1 cellular context compared by ENCODE assay signal in the genomic region with DNA sequence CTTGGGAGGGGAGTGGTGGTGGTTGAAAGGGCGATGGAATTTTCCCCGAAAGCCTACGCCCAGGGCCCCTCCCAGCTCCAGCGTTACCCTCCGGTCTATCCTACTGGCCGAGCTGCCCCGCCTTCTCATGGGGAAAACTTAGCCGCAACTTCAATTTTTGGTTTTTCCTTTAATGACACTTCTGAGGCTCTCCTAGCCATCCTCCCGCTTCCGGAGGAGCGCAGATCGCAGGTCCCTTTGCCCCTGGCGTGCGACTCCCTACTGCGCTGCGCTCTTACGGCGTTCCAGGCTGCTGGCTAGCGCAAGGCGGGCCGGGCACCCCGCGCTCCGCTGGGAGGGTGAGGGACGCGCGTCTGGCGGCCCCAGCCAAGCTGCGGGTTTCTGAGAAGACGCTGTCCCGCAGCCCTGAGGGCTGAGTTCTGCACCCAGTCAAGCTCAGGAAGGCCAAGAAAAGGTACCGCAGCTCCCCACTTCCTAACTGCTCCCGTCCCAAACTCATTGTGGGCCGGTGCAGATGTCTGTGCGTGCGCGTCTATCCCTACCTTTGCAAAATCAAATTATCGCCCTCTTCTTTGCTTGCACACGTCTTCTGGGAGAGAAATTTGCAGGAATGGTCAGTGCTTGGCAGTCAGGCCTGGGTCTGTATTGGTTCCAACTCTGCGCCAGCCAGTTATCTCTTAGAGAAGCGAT.
TF ChIP-seq lines count a peak whose summit lies in the region.

No MANE protein-coding gene starts in this region.

TF ChIP-seq in HEK293, 187 proteins besides CTCF, POLR2A, EP300 and RAD21 (continued from another document and continues in another):
- TF ChIP-seq, protein P1, sequence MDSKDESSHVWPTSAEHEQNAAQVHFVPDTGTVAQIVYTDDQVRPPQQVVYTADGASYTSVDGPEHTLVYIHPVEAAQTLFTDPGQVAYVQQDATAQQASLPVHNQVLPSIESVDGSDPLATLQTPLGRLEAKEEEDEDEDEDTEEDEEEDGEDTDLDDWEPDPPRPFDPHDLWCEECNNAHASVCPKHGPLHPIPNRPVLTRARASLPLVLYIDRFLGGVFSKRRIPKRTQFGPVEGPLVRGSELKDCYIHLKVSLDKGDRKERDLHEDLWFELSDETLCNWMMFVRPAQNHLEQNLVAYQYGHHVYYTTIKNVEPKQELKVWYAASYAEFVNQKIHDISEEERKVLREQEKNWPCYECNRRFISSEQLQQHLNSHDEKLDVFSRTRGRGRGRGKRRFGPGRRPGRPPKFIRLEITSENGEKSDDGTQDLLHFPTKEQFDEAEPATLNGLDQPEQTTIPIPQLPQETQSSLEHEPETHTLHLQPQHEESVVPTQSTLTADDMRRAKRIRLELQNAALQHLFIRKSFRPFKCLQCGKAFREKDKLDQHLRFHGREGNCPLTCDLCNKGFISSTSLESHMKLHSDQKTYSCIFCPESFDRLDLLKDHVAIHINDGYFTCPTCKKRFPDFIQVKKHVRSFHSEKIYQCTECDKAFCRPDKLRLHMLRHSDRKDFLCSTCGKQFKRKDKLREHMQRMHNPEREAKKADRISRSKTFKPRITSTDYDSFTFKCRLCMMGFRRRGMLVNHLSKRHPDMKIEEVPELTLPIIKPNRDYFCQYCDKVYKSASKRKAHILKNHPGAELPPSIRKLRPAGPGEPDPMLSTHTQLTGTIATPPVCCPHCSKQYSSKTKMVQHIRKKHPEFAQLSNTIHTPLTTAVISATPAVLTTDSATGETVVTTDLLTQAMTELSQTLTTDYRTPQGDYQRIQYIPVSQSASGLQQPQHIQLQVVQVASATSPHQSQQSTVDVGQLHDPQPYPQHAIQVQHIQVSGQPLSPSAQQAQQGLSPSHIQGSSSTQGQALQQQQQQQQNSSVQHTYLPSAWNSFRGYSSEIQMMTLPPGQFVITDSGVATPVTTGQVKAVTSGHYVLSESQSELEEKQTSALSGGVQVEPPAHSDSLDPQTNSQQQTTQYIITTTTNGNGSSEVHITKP (tag by site-specific recombination; IDR thresholded peaks at IDR 0.05), result peak; percentile 61
- TF ChIP-seq, protein P2, sequence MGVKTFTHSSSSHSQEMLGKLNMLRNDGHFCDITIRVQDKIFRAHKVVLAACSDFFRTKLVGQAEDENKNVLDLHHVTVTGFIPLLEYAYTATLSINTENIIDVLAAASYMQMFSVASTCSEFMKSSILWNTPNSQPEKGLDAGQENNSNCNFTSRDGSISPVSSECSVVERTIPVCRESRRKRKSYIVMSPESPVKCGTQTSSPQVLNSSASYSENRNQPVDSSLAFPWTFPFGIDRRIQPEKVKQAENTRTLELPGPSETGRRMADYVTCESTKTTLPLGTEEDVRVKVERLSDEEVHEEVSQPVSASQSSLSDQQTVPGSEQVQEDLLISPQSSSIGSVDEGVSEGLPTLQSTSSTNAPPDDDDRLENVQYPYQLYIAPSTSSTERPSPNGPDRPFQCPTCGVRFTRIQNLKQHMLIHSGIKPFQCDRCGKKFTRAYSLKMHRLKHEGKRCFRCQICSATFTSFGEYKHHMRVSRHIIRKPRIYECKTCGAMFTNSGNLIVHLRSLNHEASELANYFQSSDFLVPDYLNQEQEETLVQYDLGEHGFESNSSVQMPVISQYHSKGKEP (tag by site-specific recombination; IDR thresholded peaks at IDR 0.05), result no peak
- TF ChIP-seq, protein P3, sequence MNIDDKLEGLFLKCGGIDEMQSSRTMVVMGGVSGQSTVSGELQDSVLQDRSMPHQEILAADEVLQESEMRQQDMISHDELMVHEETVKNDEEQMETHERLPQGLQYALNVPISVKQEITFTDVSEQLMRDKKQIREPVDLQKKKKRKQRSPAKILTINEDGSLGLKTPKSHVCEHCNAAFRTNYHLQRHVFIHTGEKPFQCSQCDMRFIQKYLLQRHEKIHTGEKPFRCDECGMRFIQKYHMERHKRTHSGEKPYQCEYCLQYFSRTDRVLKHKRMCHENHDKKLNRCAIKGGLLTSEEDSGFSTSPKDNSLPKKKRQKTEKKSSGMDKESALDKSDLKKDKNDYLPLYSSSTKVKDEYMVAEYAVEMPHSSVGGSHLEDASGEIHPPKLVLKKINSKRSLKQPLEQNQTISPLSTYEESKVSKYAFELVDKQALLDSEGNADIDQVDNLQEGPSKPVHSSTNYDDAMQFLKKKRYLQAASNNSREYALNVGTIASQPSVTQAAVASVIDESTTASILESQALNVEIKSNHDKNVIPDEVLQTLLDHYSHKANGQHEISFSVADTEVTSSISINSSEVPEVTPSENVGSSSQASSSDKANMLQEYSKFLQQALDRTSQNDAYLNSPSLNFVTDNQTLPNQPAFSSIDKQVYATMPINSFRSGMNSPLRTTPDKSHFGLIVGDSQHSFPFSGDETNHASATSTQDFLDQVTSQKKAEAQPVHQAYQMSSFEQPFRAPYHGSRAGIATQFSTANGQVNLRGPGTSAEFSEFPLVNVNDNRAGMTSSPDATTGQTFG (tag by site-specific recombination; IDR thresholded peaks at IDR 0.05; ENCODE audit: borderline replicate concordance), result no peak
- 0 out of 2 replicates have a peak, but pooled peaks have one; percentile 3 for TF ChIP-seq SP3 (tag by site-specific recombination; IDR thresholded peaks at IDR 0.05)
- TF ChIP-seq MYNN (tag by site-specific recombination; IDR thresholded peaks at IDR 0.05; ENCODE audit: borderline replicate concordance), result no peak
- TF ChIP-seq ZNF664 (tag by site-specific recombination; IDR thresholded peaks at IDR 0.05), result no peak
- TF ChIP-seq ZSCAN30 (tag by site-specific recombination; IDR thresholded peaks at IDR 0.05), result no peak
- TF ChIP-seq, protein P4, sequence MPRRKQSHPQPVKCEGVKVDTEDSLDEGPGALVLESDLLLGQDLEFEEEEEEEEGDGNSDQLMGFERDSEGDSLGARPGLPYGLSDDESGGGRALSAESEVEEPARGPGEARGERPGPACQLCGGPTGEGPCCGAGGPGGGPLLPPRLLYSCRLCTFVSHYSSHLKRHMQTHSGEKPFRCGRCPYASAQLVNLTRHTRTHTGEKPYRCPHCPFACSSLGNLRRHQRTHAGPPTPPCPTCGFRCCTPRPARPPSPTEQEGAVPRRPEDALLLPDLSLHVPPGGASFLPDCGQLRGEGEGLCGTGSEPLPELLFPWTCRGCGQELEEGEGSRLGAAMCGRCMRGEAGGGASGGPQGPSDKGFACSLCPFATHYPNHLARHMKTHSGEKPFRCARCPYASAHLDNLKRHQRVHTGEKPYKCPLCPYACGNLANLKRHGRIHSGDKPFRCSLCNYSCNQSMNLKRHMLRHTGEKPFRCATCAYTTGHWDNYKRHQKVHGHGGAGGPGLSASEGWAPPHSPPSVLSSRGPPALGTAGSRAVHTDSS (tag by site-specific recombination; IDR thresholded peaks at IDR 0.05), result no peak
- no peak for TF ChIP-seq KLF10 (tag by site-specific recombination; IDR thresholded peaks at IDR 0.05)
- no peak for TF ChIP-seq ZNF560 (tag by site-specific recombination; IDR thresholded peaks at IDR 0.05; ENCODE audit: borderline replicate concordance)
- no peak for TF ChIP-seq ZFP69B (tag by site-specific recombination; IDR thresholded peaks at IDR 0.05)
- TF ChIP-seq ZNF510 (tag by site-specific recombination; IDR thresholded peaks at IDR 0.05; ENCODE audit: insufficient replicate concordance), result no peak
- no peak for TF ChIP-seq ZBTB21 (tag by site-specific recombination; IDR thresholded peaks at IDR 0.05)
- TF ChIP-seq ZNF211 (tag by site-specific recombination; IDR thresholded peaks at IDR 0.05; ENCODE audit: low read depth), result no peak
- TF ChIP-seq, protein P5, sequence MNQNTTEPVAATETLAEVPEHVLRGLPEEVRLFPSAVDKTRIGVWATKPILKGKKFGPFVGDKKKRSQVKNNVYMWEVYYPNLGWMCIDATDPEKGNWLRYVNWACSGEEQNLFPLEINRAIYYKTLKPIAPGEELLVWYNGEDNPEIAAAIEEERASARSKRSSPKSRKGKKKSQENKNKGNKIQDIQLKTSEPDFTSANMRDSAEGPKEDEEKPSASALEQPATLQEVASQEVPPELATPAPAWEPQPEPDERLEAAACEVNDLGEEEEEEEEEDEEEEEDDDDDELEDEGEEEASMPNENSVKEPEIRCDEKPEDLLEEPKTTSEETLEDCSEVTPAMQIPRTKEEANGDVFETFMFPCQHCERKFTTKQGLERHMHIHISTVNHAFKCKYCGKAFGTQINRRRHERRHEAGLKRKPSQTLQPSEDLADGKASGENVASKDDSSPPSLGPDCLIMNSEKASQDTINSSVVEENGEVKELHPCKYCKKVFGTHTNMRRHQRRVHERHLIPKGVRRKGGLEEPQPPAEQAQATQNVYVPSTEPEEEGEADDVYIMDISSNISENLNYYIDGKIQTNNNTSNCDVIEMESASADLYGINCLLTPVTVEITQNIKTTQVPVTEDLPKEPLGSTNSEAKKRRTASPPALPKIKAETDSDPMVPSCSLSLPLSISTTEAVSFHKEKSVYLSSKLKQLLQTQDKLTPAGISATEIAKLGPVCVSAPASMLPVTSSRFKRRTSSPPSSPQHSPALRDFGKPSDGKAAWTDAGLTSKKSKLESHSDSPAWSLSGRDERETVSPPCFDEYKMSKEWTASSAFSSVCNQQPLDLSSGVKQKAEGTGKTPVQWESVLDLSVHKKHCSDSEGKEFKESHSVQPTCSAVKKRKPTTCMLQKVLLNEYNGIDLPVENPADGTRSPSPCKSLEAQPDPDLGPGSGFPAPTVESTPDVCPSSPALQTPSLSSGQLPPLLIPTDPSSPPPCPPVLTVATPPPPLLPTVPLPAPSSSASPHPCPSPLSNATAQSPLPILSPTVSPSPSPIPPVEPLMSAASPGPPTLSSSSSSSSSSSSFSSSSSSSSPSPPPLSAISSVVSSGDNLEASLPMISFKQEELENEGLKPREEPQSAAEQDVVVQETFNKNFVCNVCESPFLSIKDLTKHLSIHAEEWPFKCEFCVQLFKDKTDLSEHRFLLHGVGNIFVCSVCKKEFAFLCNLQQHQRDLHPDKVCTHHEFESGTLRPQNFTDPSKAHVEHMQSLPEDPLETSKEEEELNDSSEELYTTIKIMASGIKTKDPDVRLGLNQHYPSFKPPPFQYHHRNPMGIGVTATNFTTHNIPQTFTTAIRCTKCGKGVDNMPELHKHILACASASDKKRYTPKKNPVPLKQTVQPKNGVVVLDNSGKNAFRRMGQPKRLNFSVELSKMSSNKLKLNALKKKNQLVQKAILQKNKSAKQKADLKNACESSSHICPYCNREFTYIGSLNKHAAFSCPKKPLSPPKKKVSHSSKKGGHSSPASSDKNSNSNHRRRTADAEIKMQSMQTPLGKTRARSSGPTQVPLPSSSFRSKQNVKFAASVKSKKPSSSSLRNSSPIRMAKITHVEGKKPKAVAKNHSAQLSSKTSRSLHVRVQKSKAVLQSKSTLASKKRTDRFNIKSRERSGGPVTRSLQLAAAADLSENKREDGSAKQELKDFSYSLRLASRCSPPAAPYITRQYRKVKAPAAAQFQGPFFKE (tag by site-specific recombination; IDR thresholded peaks at IDR 0.05; ENCODE audit: borderline replicate concordance), result no peak
- TF ChIP-seq ZXDB (tag by site-specific recombination; IDR thresholded peaks at IDR 0.05), result no peak
- TF ChIP-seq ZNF654 (tag by site-specific recombination; IDR thresholded peaks at IDR 0.05; ENCODE audit: low read depth), result no peak
- no peak for TF ChIP-seq RBAK (tag by site-specific recombination; IDR thresholded peaks at IDR 0.05)
- TF ChIP-seq ZNF138 (tag by site-specific recombination; IDR thresholded peaks at IDR 0.05; ENCODE audit: borderline replicate concordance), result no peak
- no peak for TF ChIP-seq HOXA7 (CRISPR knock-in tag; IDR thresholded peaks at IDR 0.05; ENCODE audit: borderline replicate concordance)
- TF ChIP-seq MZF1 (tag by site-specific recombination; IDR thresholded peaks at IDR 0.05; ENCODE audit: borderline replicate concordance), result no peak
- TF ChIP-seq ZIC2 (tag by site-specific recombination; IDR thresholded peaks at IDR 0.05), result 0 out of 2 replicates have a peak, but pooled peaks have one; percentile 20
- TF ChIP-seq KLF9 (tag by site-specific recombination; IDR thresholded peaks at IDR 0.05; ENCODE audit: low read depth), result no peak; the same call in 1 of the 2 replicates
- 0 out of 2 replicates have a peak, but pooled peaks have one; percentile 4 for TF ChIP-seq GLIS1 (tag by site-specific recombination; IDR thresholded peaks at IDR 0.05)
- TF ChIP-seq, protein P6, sequence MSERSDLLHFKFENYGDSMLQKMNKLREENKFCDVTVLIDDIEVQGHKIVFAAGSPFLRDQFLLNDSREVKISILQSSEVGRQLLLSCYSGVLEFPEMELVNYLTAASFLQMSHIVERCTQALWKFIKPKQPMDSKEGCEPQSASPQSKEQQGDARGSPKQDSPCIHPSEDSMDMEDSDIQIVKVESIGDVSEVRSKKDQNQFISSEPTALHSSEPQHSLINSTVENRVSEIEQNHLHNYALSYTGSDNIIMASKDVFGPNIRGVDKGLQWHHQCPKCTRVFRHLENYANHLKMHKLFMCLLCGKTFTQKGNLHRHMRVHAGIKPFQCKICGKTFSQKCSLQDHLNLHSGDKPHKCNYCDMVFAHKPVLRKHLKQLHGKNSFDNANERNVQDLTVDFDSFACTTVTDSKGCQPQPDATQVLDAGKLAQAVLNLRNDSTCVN (tag by site-specific recombination; optimal IDR thresholded peaks at IDR 0.05), result peak; percentile 50
- TF ChIP-seq ZNF169 (tag by site-specific recombination; IDR thresholded peaks at IDR 0.05), result no peak
- no peak for TF ChIP-seq IKZF3 (tag by site-specific recombination; IDR thresholded peaks at IDR 0.05)
- TF ChIP-seq, protein P7, sequence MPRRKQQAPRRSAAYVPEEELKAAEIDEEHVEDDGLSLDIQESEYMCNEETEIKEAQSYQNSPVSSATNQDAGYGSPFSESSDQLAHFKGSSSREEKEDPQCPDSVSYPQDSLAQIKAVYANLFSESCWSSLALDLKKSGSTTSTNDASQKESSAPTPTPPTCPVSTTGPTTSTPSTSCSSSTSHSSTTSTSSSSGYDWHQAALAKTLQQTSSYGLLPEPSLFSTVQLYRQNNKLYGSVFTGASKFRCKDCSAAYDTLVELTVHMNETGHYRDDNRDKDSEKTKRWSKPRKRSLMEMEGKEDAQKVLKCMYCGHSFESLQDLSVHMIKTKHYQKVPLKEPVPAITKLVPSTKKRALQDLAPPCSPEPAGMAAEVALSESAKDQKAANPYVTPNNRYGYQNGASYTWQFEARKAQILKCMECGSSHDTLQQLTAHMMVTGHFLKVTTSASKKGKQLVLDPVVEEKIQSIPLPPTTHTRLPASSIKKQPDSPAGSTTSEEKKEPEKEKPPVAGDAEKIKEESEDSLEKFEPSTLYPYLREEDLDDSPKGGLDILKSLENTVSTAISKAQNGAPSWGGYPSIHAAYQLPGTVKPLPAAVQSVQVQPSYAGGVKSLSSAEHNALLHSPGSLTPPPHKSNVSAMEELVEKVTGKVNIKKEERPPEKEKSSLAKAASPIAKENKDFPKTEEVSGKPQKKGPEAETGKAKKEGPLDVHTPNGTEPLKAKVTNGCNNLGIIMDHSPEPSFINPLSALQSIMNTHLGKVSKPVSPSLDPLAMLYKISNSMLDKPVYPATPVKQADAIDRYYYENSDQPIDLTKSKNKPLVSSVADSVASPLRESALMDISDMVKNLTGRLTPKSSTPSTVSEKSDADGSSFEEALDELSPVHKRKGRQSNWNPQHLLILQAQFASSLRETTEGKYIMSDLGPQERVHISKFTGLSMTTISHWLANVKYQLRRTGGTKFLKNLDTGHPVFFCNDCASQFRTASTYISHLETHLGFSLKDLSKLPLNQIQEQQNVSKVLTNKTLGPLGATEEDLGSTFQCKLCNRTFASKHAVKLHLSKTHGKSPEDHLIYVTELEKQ (tag by site-specific recombination; IDR thresholded peaks at IDR 0.05; ENCODE audit: borderline replicate concordance), result no peak
- TF ChIP-seq ZEB2 (tag by site-specific recombination; IDR thresholded peaks at IDR 0.05), result no peak
- no peak for TF ChIP-seq OVOL3 (tag by site-specific recombination; IDR thresholded peaks at IDR 0.05)
- TF ChIP-seq ZNF350 (tag by site-specific recombination; IDR thresholded peaks at IDR 0.05), result no peak
- no peak for TF ChIP-seq ZNF843 (tag by site-specific recombination; IDR thresholded peaks at IDR 0.05)
- TF ChIP-seq ZSCAN16 (tag by site-specific recombination; IDR thresholded peaks at IDR 0.05), result no peak
- no peak for TF ChIP-seq ZNF302 (tag by site-specific recombination; IDR thresholded peaks at IDR 0.05; ENCODE audit: low read depth)
- TF ChIP-seq ZNF341 (tag by site-specific recombination; IDR thresholded peaks at IDR 0.05; ENCODE audit: low read depth), result peak; percentile 69
